ENCODE assay signal across 20 cellular contexts in genomic region chr9:99026956-99027298, GRCh38.
"Had no signal": no experiment of that assay in that cellular context is flagged by ENCODE, and none has a peak within 500 bp of the region (broad histone marks: within the 10 kb centered on the region; RNA-seq: fewer than 3 reads in every experiment).

No MANE protein-coding gene starts in this region.

- ATAC-seq: body of pancreas; stimulated activated naive CD8-positive, alpha-beta T cell treated with anti-CD3 and anti-CD28 coated beads, Interleukin-15, Interleukin-2, amounts not matched to agents 100 U/mL and 50 U/mL, for 24 hours had no signal

- H3K4me3 ChIP-seq: body of pancreas, dorsolateral prefrontal cortex, lung, tibial artery, uterus had no signal

- H3K4me3 Mint-ChIP-seq: activated naive CD8-positive, alpha-beta T cell treated with anti-CD3 and anti-CD28 coated beads, Interleukin-2, amount 10 ng/mL, durations not matched to agents 7 days and 5 days; nephron progenitor cell had no signal

- FAIRE-seq: colon, keratinocyte had no signal

- H3K36me3 ChIP-seq: uterus had no signal

- H3K9me3 ChIP-seq: body of pancreas, tibial artery, uterus had no signal

- H3K27me3 Mint-ChIP-seq: activated naive CD8-positive, alpha-beta T cell treated with anti-CD3 and anti-CD28 coated beads, Interleukin-2, amount 10 ng/mL, durations not matched to agents 7 days and 5 days had no signal

- H3K4me1 ChIP-seq: body of pancreas, uterus had no signal

- H3K27ac ChIP-seq: body of pancreas, dorsolateral prefrontal cortex, tibial artery, uterus had no signal

- H3K27me3 ChIP-seq: body of pancreas, tibial artery, uterus had no signal

- H3K9me3 Mint-ChIP-seq: activated naive CD8-positive, alpha-beta T cell treated with anti-CD3 and anti-CD28 coated beads, Interleukin-2, amount 10 ng/mL, durations not matched to agents 7 days and 5 days; nephron progenitor cell had no signal

- DNase-seq: activated CD4-positive, alpha-beta T cell treated with anti-CD3 and anti-CD28 coated beads, Interleukin-2, amount 50 U/mL, for 1 hour; activated naive CD8-positive, alpha-beta T cell treated with anti-CD3 and anti-CD28 coated beads, Interleukin-2, amount 10 ng/mL, durations not matched to agents 7 days and 5 days; amygdala; body of pancreas; dorsolateral prefrontal cortex; foreskin melanocyte; glutamatergic neuron; hypothalamus; midbrain; nephron progenitor cell; occipital lobe; retina; stimulated activated naive CD8-positive, alpha-beta T cell treated with anti-CD3 and anti-CD28 coated beads, Interleukin-15, Interleukin-2, amounts not matched to agents 100 U/mL and 50 U/mL, for 24 hours; substantia nigra; T1000; tibial artery; uterus had no signal
